Comparison of ENCODE assay signal across 10 cellular contexts in genomic region chr1:214550339-214551051, GRCh38. TPM values are rescaled to one million over a fixed set of nuclear protein-coding genes. Genes with fewer than 3 reads are reported as not detected.
DNase-seq lines count a peak whose midpoint lies in the region; ATAC-seq and TF ChIP-seq lines count a peak whose summit lies in the region.
"Had no signal": no experiment of that assay in that cellular context is flagged by ENCODE, and none has a peak within 500 bp of the region (broad histone marks: within the 10 kb centered on the region; RNA-seq: fewer than 3 reads in every experiment).

No MANE protein-coding gene starts in this region.

- intact Hi-C loops in A673 (cut with micrococcal nuclease; ENCODE audit: unreplicated experiment) (loop anchor here (2.0 kb wide), 2 partner anchors 96 to 146 kb away; no protein-coding TSS in a partner anchor), colonic mucosa (cut with DNase I) (no loop called here)

- peak overlapping the region; percentile 90 for H3K27ac ChIP-seq in A673 (ENCODE audit: low read depth, low read length, poor library complexity, severe bottlenecking)
- H3K27ac ChIP-seq in colonic mucosa, result peak overlapping the region; percentile 91
- peak overlapping the region; percentile 85 to 88 for H3K27ac ChIP-seq in mucosa of rectum (ENCODE audit: low read depth in 2 of 2, low read length in 2 of 2)
- H3K27ac ChIP-seq in CD8-positive, alpha-beta memory T cell (ENCODE audit: low read depth, low read length), result no peak overlapping the region
- H3K27ac ChIP-seq in substantia nigra (ENCODE audit: low read depth, low read length, poor library complexity, severe bottlenecking), result no peak overlapping the region

- ATAC-seq in HG03280 (IDR thresholded peaks at IDR 0.05; ENCODE audit: unreplicated experiment), result no peak

- peak overlapping the region; percentile 92 for H3K4me3 ChIP-seq in A673 (ENCODE audit: low read depth, low read length, poor library complexity, severe bottlenecking)
- peak overlapping the region; percentile 68 for H3K4me3 ChIP-seq in colonic mucosa
- peak overlapping the region; percentile 82 to 83 for H3K4me3 ChIP-seq in mucosa of rectum (ENCODE audit: low read length in 2 of 2)
- no peak overlapping the region for H3K4me3 ChIP-seq in CD8-positive, alpha-beta memory T cell (ENCODE audit: low read length)

- no peaks in the 10 kb centered on the region for H3K9me3 ChIP-seq in A673 (ENCODE audit: low read depth, low read length, poor library complexity, severe bottlenecking)
- no peaks in the 10 kb centered on the region for H3K9me3 ChIP-seq in colonic mucosa
- no peaks in the 10 kb centered on the region for H3K9me3 ChIP-seq in mucosa of rectum (ENCODE audit: control insufficient read depth in 2 of 2, low read length in 2 of 2)
- no peaks in the 10 kb centered on the region for H3K9me3 ChIP-seq in CD8-positive, alpha-beta memory T cell (ENCODE audit: low read length)

- no peaks in the 10 kb centered on the region for H3K9me3 Mint-ChIP-seq in HFFc6
- no peaks in the 10 kb centered on the region for H3K9me3 Mint-ChIP-seq in CD8-positive, alpha-beta memory T cell

- H3K9ac ChIP-seq in colonic mucosa (ENCODE audit: low read depth in 2 of 2, low read length in 2 of 2), result peak overlapping the region in 1 of 2 donors; percentile 67
- peak overlapping the region; percentile 48 to 89 for H3K9ac ChIP-seq in mucosa of rectum (ENCODE audit: low read depth in 1 of 2, low read length in 2 of 2)

- POLR2A ChIA-PET in A673 (lab: Charles Lee; ENCODE audit: low non-redundant PET), result no interaction called here
- POLR2A ChIA-PET in CD8-positive, alpha-beta memory T cell (lab: Charles Lee), result no interaction called here

- no TSS peak for BruUV-seq in A673 (replicated peaks; lab: Mats Ljungman, UMichigan)

- peaks cover 25% of the 10 kb centered on the region for H3K36me3 Mint-ChIP-seq in HFFc6 (ENCODE audit: low read depth)
- H3K36me3 Mint-ChIP-seq in CD8-positive, alpha-beta memory T cell, result no peaks in the 10 kb centered on the region

- H3K4me1 Mint-ChIP-seq in HFFc6 (ENCODE audit: low read depth), result peaks cover 67% of the 10 kb centered on the region
- H3K4me1 Mint-ChIP-seq in CD8-positive, alpha-beta memory T cell, result peaks cover 0 to 5% (median 3%) of the 10 kb centered on the region in 3 donors

- H3K4me3 Mint-ChIP-seq in HFFc6, result peak overlapping the region; percentile 95
- H3K4me3 Mint-ChIP-seq in CD8-positive, alpha-beta memory T cell, result peak overlapping the region in 2 of 7 donors; percentile 15 to 28

- peaks cover 40% of the 10 kb centered on the region for H3K4me1 ChIP-seq in A673 (ENCODE audit: insufficient read depth, low read length, poor library complexity, severe bottlenecking)
- H3K4me1 ChIP-seq in colonic mucosa, result no peaks in the 10 kb centered on the region
- peaks cover 3 to 12% of the 10 kb centered on the region in 2 donors for H3K4me1 ChIP-seq in mucosa of rectum (ENCODE audit: control insufficient read depth in 2 of 2, insufficient read depth in 2 of 2, low read length in 2 of 2)
- no peaks in the 10 kb centered on the region for H3K4me1 ChIP-seq in CD8-positive, alpha-beta memory T cell (ENCODE audit: insufficient read depth, low read length)

- H3K27me3 ChIP-seq in A673 (replicated peaks; ENCODE audit: insufficient read depth, low read depth, low read length, poor library complexity), result no peaks in the 10 kb centered on the region
- H3K27me3 ChIP-seq in colonic mucosa, result no peaks in the 10 kb centered on the region
- no peaks in the 10 kb centered on the region for H3K27me3 ChIP-seq in mucosa of rectum (ENCODE audit: control insufficient read depth in 2 of 2, insufficient read depth in 2 of 2, low read length in 2 of 2)
- peaks cover 21% of the 10 kb centered on the region for H3K27me3 ChIP-seq in CD8-positive, alpha-beta memory T cell (ENCODE audit: insufficient read depth, low read length, poor library complexity, severe bottlenecking)

- CTCF ChIA-PET in A673 (lab: Charles Lee), result interaction anchor here (0.5 to 1.9 kb wide), 3 partner anchors 34 to 218 kb away, joined by 3 to 8 read pairs (median 6); no protein-coding TSS in a partner anchor
- CTCF ChIA-PET in CD8-positive, alpha-beta memory T cell (lab: Charles Lee), result no interaction called here

- TF ChIP-seq CTCF in A673 (conservative IDR thresholded peaks at IDR 0.05; ENCODE audit: low read depth, low read length), result no peak; the same call in 1 of the 2 replicates
- TF ChIP-seq CTCF in HFFc6 (IDR thresholded peaks at IDR 0.05), result no peak
- TF ChIP-seq CTCF in colonic mucosa (IDR thresholded peaks at IDR 0.05), result no peak

- H3K27me3 Mint-ChIP-seq in HFFc6 (ENCODE audit: insufficient read depth), result no peaks in the 10 kb centered on the region; the same call in 1 of the 2 replicates
- H3K27me3 Mint-ChIP-seq in CD8-positive, alpha-beta memory T cell, result peaks cover 16 to 46% of the 10 kb centered on the region in 2 donors

- DNase-seq in A673 (ENCODE audit: low spot score), result no peak
- no peak for DNase-seq in HFFc6
- no peak for DNase-seq in colonic mucosa
- no peak for DNase-seq in cortex of kidney (lab: John Stamatoyannopoulos, UW)
- DNase-seq in CD8-positive, alpha-beta memory T cell, result no peak
- no peak for DNase-seq in substantia nigra (lab: John Stamatoyannopoulos, UW)
- DNase-seq: cerebellar nuclear complex, NCI-H146 had no signal

- H3K36me3 ChIP-seq in A673 (ENCODE audit: insufficient read depth, low read length, poor library complexity, severe bottlenecking) (no peaks in the 10 kb centered on the region), colonic mucosa (no peaks in the 10 kb centered on the region), mucosa of rectum (ENCODE audit: control insufficient read depth in 2 of 2, insufficient read depth in 2 of 2, low read length in 2 of 2) (no peaks in the 10 kb centered on the region)
- no peaks in the 10 kb centered on the region for H3K36me3 ChIP-seq in CD8-positive, alpha-beta memory T cell (ENCODE audit: insufficient read depth, low read length)

- H3K27ac Mint-ChIP-seq in HFFc6, result peak overlapping the region; percentile 99
- no peak overlapping the region for H3K27ac Mint-ChIP-seq in CD8-positive, alpha-beta memory T cell

RNA-seq across cellular contexts. Expression of gene PTPN14, which starts 0.9 kb away (rescaled TPM):
- total RNA-seq in A673 (2021) (103 and 114 TPM in 2 replicates), colonic mucosa (10 to 100 TPM in 1 of 2 donors, 1 to 10 TPM in 1; 9.8 to 11.8 TPM)
- total RNA-seq in HFFc6 (2021; fragmentation: NEBNext Ultra II Directional; extraction: Animal tissue kit (Norgen Biotek cat#: 25700)), result 100 to 1,000 TPM in 4 of 6 experiments, 10 to 100 TPM in 2; 93.6 to 140 (median 106) TPM
- total RNA-seq in CD8-positive, alpha-beta memory T cell, result under 1 TPM; 0.79 to 0.91 TPM
- 0.70 TPM for polyA plus RNA-seq in CD8-positive, alpha-beta memory T cell

RNA-seq across cellular contexts. Expression of gene CENPF, which starts 52.5 kb away (rescaled TPM):
- total RNA-seq in A673 (2021) (273 and 281 TPM in 2 replicates), colonic mucosa (10 to 100 TPM; 21.2 to 67.9 TPM)
- total RNA-seq in HFFc6 (2021; fragmentation: NEBNext Ultra II Directional; extraction: Animal tissue kit (Norgen Biotek cat#: 25700)), result 10 to 100 TPM; 36.8 to 79.2 (median 76.6) TPM
- total RNA-seq in CD8-positive, alpha-beta memory T cell, result 10 to 100 TPM; 44.2 to 45.5 TPM
- 0.77 TPM for polyA plus RNA-seq in CD8-positive, alpha-beta memory T cell

Comparison
In these comparisons a context has a peak if more than half of its experiments do, and no peak if none do; other contexts are left out.
1. H3K27ac ChIP-seq: peak in A673 (single experiment), colonic mucosa (single experiment) and mucosa of rectum (2 of 2); none in CD8-positive, alpha-beta memory T cell (single experiment) and substantia nigra (single experiment).
2. RNA of gene PTPN14, which starts 0.9 kb away (total RNA-seq): 103 to 114 TPM in A673, 93.6 to 140 TPM in HFFc6 and 9.8 to 11.8 TPM in colonic mucosa; 0.79 to 0.91 TPM in CD8-positive, alpha-beta memory T cell; every median in the first group is over 4 times any median in the second.